ENCODE assay signal across 1 cellular context in genomic region chr22:24144056-24144455, GRCh38.
TF ChIP-seq lines count a peak whose summit lies in the region.

No MANE protein-coding gene starts in this region.

TF ChIP-seq in IMR-90, 13 proteins besides CTCF, POLR2A, EP300 and RAD21:
- TF ChIP-seq NFE2L2 (IDR thresholded peaks at IDR 0.05; ENCODE audit: low read depth, low read length) = no peak
- no peak for TF ChIP-seq MAZ (IDR thresholded peaks at IDR 0.05; ENCODE audit: borderline replicate concordance, low read depth, low read length)
- TF ChIP-seq MAFK (IDR thresholded peaks at IDR 0.05; ENCODE audit: low read depth, low read length) = no peak
- no peak for TF ChIP-seq RFX5 (IDR thresholded peaks at IDR 0.05; ENCODE audit: low read depth, low read length)
- TF ChIP-seq SMC3 (IDR thresholded peaks at IDR 0.05; ENCODE audit: low read depth, low read length) = no peak
- no peak for TF ChIP-seq ELK1 (IDR thresholded peaks at IDR 0.05; ENCODE audit: borderline replicate concordance, low read depth, low read length)
- TF ChIP-seq MXI1 (IDR thresholded peaks at IDR 0.05; ENCODE audit: borderline replicate concordance, low read depth, low read length) = no peak
- TF ChIP-seq CHD1 (IDR thresholded peaks at IDR 0.05; ENCODE audit: low read depth, low read length) = no peak
- no peak for TF ChIP-seq BHLHE40 (IDR thresholded peaks at IDR 0.05; ENCODE audit: low read depth, low read length)
- no peak for TF ChIP-seq FOS (IDR thresholded peaks at IDR 0.05; ENCODE audit: low read depth, low read length)
- TF ChIP-seq CEBPB (IDR thresholded peaks at IDR 0.05; ENCODE audit: low read depth, low read length) = no peak
- TF ChIP-seq USF2 (IDR thresholded peaks at IDR 0.05; ENCODE audit: low read depth, low read length) = no peak
